In genomic region chr11:95241673-95242072, GRCh38 we compare ENCODE assay signal across 9 cellular contexts.
DNase-seq lines count a peak whose midpoint lies in the region; ATAC-seq and TF ChIP-seq lines count a peak whose summit lies in the region.
"Had no signal": no experiment of that assay in that cellular context is flagged by ENCODE, and none has a peak within 500 bp of the region (broad histone marks: within the 10 kb centered on the region; RNA-seq: fewer than 3 reads in every experiment).

No MANE protein-coding gene starts in this region.

- no peak overlapping the region for H3K4me3 Mint-ChIP-seq in stimulated activated naive CD8-positive, alpha-beta T cell treated with anti-CD3 and anti-CD28 coated beads, Interleukin-15, Interleukin-2, amounts not matched to agents 100 ng/mL and 50 ng/mL, for 24 hours

- H3K27ac Mint-ChIP-seq in stimulated activated naive CD8-positive, alpha-beta T cell treated with anti-CD3 and anti-CD28 coated beads, Interleukin-15, Interleukin-2, amounts not matched to agents 100 ng/mL and 50 ng/mL, for 24 hours: peak overlapping the region; percentile 57

- H3K4me3 ChIP-seq in fibroblast of mammary gland (ENCODE audit: control insufficient read depth, low read depth, low read length): peak overlapping the region; percentile 20
- H3K4me3 ChIP-seq: SK-N-MC had no signal

- POLR2A ChIA-PET in RWPE1 (lab: Yijun Ruan, JAX; ENCODE audit: low non-redundant PET): no interaction called here

- H3K27ac ChIP-seq in RWPE1: no peak overlapping the region
- H3K27ac ChIP-seq: SK-N-MC had no signal

- CTCF ChIA-PET in RWPE1 (lab: Yijun Ruan, JAX): no interaction called here

- H3K4me1 Mint-ChIP-seq in stimulated activated naive CD8-positive, alpha-beta T cell treated with anti-CD3 and anti-CD28 coated beads, Interleukin-15, Interleukin-2, amounts not matched to agents 100 ng/mL and 50 ng/mL, for 24 hours (ENCODE audit: low read depth): peaks cover 20% of the 10 kb centered on the region

- no peaks in the 10 kb centered on the region for H3K9me3 Mint-ChIP-seq in stimulated activated naive CD8-positive, alpha-beta T cell treated with anti-CD3 and anti-CD28 coated beads, Interleukin-15, Interleukin-2, amounts not matched to agents 100 ng/mL and 50 ng/mL, for 24 hours

- DNase-seq in stimulated activated naive CD8-positive, alpha-beta T cell treated with anti-CD3 and anti-CD28 coated beads, Interleukin-15, Interleukin-2, amounts not matched to agents 100 U/mL and 50 U/mL, for 24 hours: no peak
- DNase-seq in fibroblast of mammary gland (ENCODE audit: low read depth): peak; percentile 90
- no peak for DNase-seq in RWPE1 (ENCODE audit: low spot score)
- DNase-seq in NCI-H146 treated with DMSO at 0.1 percent for 48 hours (lab: John Stamatoyannopoulos, UW; ENCODE audit: unreplicated experiment): no peak
- DNase-seq in hypothalamus (lab: John Stamatoyannopoulos, UW): no peak
- no peak for DNase-seq in SW 1271 (lab: John Stamatoyannopoulos, UW)

- H3K36me3 Mint-ChIP-seq in stimulated activated naive CD8-positive, alpha-beta T cell treated with anti-CD3 and anti-CD28 coated beads, Interleukin-15, Interleukin-2, amounts not matched to agents 100 ng/mL and 50 ng/mL, for 24 hours (ENCODE audit: low read depth): no peaks in the 10 kb centered on the region

- no peak for ATAC-seq in stimulated activated naive CD8-positive, alpha-beta T cell treated with anti-CD3 and anti-CD28 coated beads, Interleukin-15, Interleukin-2, amounts not matched to agents 100 U/mL and 50 U/mL, for 24 hours
- ATAC-seq in HG03135 (IDR thresholded peaks at IDR 0.05; ENCODE audit: unreplicated experiment): peak; percentile 48

- TF ChIP-seq CTCF in fibroblast of mammary gland (conservative IDR thresholded peaks at IDR 0.05; ENCODE audit: control insufficient read depth, insufficient read depth, low read depth, low read length) (no peak), RWPE1 (conservative IDR thresholded peaks at IDR 0.05; ENCODE audit: low read depth) (no peak)

- no peaks in the 10 kb centered on the region for H3K27me3 Mint-ChIP-seq in stimulated activated naive CD8-positive, alpha-beta T cell treated with anti-CD3 and anti-CD28 coated beads, Interleukin-15, Interleukin-2, amounts not matched to agents 100 ng/mL and 50 ng/mL, for 24 hours
